ENCODE assay signal across 1 cellular context in the genomic region with DNA sequence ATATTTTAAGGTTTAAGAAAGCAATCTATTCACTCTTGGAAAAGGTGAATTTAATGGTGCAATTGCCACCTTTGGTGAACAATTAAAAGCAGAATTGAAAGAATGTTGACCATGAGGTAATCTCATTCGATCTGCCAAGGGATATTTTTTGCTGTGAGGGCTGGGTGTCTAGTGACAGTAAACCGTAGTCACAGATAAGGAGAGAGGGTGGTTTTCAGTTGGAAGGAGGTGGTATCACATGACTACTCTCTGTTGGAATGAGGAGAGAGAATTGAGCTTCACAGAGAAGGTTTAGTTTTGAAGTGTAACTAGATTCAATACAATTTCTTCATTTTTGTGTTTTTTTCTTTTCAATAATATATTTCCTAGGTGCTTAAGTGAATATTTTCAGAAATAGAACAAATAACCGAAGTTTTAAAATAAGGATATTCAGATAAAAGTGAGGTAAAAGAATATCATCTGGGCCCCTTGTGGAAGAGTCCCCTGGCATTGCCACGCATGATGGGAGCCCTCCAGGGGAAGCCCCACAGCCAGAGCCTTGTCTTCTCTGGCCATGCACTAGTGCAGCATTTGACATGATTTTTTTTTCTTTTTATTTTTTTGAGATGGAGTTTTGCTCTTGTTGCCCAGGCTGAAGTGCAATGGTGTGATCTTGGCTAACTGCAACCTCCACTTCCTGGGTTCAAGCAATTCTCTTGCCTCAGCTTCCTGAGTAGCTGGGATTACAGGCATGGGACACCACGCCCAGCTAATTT.
TF ChIP-seq lines count a peak whose summit lies in the region.

No MANE protein-coding gene starts in this region.

TF ChIP-seq in GM12878, 131 proteins besides CTCF, POLR2A, EP300 and RAD21 (continued from another document):
- TF ChIP-seq, protein P1, sequence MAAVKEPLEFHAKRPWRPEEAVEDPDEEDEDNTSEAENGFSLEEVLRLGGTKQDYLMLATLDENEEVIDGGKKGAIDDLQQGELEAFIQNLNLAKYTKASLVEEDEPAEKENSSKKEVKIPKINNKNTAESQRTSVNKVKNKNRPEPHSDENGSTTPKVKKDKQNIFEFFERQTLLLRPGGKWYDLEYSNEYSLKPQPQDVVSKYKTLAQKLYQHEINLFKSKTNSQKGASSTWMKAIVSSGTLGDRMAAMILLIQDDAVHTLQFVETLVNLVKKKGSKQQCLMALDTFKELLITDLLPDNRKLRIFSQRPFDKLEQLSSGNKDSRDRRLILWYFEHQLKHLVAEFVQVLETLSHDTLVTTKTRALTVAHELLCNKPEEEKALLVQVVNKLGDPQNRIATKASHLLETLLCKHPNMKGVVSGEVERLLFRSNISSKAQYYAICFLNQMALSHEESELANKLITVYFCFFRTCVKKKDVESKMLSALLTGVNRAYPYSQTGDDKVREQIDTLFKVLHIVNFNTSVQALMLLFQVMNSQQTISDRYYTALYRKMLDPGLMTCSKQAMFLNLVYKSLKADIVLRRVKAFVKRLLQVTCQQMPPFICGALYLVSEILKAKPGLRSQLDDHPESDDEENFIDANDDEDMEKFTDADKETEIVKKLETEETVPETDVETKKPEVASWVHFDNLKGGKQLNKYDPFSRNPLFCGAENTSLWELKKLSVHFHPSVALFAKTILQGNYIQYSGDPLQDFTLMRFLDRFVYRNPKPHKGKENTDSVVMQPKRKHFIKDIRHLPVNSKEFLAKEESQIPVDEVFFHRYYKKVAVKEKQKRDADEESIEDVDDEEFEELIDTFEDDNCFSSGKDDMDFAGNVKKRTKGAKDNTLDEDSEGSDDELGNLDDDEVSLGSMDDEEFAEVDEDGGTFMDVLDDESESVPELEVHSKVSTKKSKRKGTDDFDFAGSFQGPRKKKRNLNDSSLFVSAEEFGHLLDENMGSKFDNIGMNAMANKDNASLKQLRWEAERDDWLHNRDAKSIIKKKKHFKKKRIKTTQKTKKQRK (IDR thresholded peaks at IDR 0.05; ENCODE audit: low read depth, low read length), result no peak
- TF ChIP-seq FOS (IDR thresholded peaks at IDR 0.05; ENCODE audit: borderline replicate concordance, extremely low read depth, insufficient read length) (no peak), NFYA (IDR thresholded peaks at IDR 0.05; ENCODE audit: borderline replicate concordance, low read depth, low read length) (no peak), SPI1 (IDR thresholded peaks at IDR 0.05; ENCODE audit: borderline replicate concordance, insufficient read depth, low read depth, low read length) (peak; percentile 14; the same call in 1 of the 2 replicates), ATF7 (IDR thresholded peaks at IDR 0.05; ENCODE audit: low read depth) (peak; percentile 17; the same call in 1 of the 2 replicates), BMI1 (IDR thresholded peaks at IDR 0.05; ENCODE audit: borderline replicate concordance) (no peak), NFIC (IDR thresholded peaks at IDR 0.05; ENCODE audit: low read depth, low read length) (no peak), WRNIP1 (IDR thresholded peaks at IDR 0.05; ENCODE audit: borderline replicate concordance, low read depth, low read length) (no peak), RELA (IDR thresholded peaks at IDR 0.05; ENCODE audit: borderline replicate concordance, partially characterized antibody) (no peak), IRF4 (IDR thresholded peaks at IDR 0.05; ENCODE audit: low read depth, low read length) (no peak), RAD51 (IDR thresholded peaks at IDR 0.05) (peak; percentile 21; the same call in 1 of the 2 replicates)
- TF ChIP-seq, protein P2, sequence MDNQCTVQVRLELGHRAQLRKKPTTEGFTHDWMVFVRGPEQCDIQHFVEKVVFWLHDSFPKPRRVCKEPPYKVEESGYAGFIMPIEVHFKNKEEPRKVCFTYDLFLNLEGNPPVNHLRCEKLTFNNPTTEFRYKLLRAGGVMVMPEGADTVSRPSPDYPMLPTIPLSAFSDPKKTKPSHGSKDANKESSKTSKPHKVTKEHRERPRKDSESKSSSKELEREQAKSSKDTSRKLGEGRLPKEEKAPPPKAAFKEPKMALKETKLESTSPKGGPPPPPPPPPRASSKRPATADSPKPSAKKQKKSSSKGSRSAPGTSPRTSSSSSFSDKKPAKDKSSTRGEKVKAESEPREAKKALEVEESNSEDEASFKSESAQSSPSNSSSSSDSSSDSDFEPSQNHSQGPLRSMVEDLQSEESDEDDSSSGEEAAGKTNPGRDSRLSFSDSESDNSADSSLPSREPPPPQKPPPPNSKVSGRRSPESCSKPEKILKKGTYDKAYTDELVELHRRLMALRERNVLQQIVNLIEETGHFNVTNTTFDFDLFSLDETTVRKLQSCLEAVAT (IDR thresholded peaks at IDR 0.05), result no peak
- TF ChIP-seq, protein P3, sequence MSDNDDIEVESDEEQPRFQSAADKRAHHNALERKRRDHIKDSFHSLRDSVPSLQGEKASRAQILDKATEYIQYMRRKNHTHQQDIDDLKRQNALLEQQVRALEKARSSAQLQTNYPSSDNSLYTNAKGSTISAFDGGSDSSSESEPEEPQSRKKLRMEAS (IDR thresholded peaks at IDR 0.05; ENCODE audit: low read depth, low read length), result no peak
- TF ChIP-seq, protein P4, sequence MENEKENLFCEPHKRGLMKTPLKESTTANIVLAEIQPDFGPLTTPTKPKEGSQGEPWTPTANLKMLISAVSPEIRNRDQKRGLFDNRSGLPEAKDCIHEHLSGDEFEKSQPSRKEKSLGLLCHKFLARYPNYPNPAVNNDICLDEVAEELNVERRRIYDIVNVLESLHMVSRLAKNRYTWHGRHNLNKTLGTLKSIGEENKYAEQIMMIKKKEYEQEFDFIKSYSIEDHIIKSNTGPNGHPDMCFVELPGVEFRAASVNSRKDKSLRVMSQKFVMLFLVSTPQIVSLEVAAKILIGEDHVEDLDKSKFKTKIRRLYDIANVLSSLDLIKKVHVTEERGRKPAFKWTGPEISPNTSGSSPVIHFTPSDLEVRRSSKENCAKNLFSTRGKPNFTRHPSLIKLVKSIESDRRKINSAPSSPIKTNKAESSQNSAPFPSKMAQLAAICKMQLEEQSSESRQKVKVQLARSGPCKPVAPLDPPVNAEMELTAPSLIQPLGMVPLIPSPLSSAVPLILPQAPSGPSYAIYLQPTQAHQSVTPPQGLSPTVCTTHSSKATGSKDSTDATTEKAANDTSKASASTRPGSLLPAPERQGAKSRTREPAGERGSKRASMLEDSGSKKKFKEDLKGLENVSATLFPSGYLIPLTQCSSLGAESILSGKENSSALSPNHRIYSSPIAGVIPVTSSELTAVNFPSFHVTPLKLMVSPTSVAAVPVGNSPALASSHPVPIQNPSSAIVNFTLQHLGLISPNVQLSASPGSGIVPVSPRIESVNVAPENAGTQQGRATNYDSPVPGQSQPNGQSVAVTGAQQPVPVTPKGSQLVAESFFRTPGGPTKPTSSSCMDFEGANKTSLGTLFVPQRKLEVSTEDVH (IDR thresholded peaks at IDR 0.05; ENCODE audit: low read depth, partially characterized antibody), result no peak
- TF ChIP-seq, protein P5, sequence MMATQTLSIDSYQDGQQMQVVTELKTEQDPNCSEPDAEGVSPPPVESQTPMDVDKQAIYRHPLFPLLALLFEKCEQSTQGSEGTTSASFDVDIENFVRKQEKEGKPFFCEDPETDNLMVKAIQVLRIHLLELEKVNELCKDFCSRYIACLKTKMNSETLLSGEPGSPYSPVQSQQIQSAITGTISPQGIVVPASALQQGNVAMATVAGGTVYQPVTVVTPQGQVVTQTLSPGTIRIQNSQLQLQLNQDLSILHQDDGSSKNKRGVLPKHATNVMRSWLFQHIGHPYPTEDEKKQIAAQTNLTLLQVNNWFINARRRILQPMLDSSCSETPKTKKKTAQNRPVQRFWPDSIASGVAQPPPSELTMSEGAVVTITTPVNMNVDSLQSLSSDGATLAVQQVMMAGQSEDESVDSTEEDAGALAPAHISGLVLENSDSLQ (IDR thresholded peaks at IDR 0.05), result no peak
- TF ChIP-seq, protein P6, sequence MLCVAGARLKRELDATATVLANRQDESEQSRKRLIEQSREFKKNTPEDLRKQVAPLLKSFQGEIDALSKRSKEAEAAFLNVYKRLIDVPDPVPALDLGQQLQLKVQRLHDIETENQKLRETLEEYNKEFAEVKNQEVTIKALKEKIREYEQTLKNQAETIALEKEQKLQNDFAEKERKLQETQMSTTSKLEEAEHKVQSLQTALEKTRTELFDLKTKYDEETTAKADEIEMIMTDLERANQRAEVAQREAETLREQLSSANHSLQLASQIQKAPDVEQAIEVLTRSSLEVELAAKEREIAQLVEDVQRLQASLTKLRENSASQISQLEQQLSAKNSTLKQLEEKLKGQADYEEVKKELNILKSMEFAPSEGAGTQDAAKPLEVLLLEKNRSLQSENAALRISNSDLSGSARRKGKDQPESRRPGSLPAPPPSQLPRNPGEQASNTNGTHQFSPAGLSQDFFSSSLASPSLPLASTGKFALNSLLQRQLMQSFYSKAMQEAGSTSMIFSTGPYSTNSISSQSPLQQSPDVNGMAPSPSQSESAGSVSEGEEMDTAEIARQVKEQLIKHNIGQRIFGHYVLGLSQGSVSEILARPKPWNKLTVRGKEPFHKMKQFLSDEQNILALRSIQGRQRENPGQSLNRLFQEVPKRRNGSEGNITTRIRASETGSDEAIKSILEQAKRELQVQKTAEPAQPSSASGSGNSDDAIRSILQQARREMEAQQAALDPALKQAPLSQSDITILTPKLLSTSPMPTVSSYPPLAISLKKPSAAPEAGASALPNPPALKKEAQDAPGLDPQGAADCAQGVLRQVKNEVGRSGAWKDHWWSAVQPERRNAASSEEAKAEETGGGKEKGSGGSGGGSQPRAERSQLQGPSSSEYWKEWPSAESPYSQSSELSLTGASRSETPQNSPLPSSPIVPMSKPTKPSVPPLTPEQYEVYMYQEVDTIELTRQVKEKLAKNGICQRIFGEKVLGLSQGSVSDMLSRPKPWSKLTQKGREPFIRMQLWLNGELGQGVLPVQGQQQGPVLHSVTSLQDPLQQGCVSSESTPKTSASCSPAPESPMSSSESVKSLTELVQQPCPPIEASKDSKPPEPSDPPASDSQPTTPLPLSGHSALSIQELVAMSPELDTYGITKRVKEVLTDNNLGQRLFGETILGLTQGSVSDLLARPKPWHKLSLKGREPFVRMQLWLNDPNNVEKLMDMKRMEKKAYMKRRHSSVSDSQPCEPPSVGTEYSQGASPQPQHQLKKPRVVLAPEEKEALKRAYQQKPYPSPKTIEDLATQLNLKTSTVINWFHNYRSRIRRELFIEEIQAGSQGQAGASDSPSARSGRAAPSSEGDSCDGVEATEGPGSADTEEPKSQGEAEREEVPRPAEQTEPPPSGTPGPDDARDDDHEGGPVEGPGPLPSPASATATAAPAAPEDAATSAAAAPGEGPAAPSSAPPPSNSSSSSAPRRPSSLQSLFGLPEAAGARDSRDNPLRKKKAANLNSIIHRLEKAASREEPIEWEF (IDR thresholded peaks at IDR 0.05; ENCODE audit: insufficient replicate concordance, low read depth, low read length), result no peak
